ENCODE assay signal across 26 cellular contexts in the genomic region with DNA sequence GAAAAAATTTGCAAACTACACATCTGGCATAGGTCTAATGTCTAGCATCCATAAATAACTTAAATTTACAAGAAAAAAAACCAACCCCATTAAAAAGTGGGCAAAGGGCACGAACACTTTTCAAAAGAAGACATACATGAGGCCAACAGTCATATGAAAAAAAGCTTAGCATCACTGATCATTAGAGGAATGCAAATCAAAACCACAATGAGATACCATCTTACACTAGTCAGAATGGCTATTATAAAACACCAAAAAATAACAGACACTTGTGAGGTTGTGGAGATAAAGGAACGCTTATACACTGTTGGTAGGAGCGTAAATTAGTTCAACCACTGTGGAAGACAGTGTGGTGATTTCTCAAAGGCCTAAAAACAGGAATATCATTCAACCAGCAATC.
"Had no signal": no experiment of that assay in that cellular context is flagged by ENCODE, and none has a peak within 500 bp of the region (broad histone marks: within the 10 kb centered on the region; RNA-seq: fewer than 3 reads in every experiment).

No MANE protein-coding gene starts in this region.

- H3K27me3 Mint-ChIP-seq: memory B cell; naive thymus-derived CD8-positive, alpha-beta T cell; stimulated activated naive CD8-positive, alpha-beta T cell treated with anti-CD3 and anti-CD28 coated beads, Interleukin-15, Interleukin-2, amounts not matched to agents 100 ng/mL and 50 ng/mL, for 24 hours had no signal

- H3K36me3 ChIP-seq: left ventricle myocardium inferior, pancreas, prostate gland, spleen, suprapubic skin, thoracic aorta, tibial artery, upper lobe of right lung had no signal

- H3K27ac Mint-ChIP-seq: immature natural killer cell; memory B cell; naive thymus-derived CD8-positive, alpha-beta T cell; nephron; stimulated activated effector memory CD8-positive, alpha-beta T cell treated with anti-CD3 and anti-CD28 coated beads, Interleukin-12 subunit alpha, Interleukin-12 subunit beta, amount 100 ng/mL, for 72 hours; stimulated activated naive CD8-positive, alpha-beta T cell treated with anti-CD3 and anti-CD28 coated beads, Interleukin-15, Interleukin-2, amounts not matched to agents 100 ng/mL and 50 ng/mL, for 24 hours had no signal

- H3K9me3 Mint-ChIP-seq: stimulated activated effector memory CD8-positive, alpha-beta T cell treated with anti-CD3 and anti-CD28 coated beads, Interleukin-12 subunit alpha, Interleukin-12 subunit beta, amount 100 ng/mL, for 72 hours had no signal

- H3K4me3 Mint-ChIP-seq: immature natural killer cell; memory B cell; naive thymus-derived CD8-positive, alpha-beta T cell; nephron; neural crest cell; stimulated activated effector memory CD8-positive, alpha-beta T cell treated with anti-CD3 and anti-CD28 coated beads, Interleukin-12 subunit alpha, Interleukin-12 subunit beta, amount 100 ng/mL, for 72 hours; stimulated activated naive CD8-positive, alpha-beta T cell treated with anti-CD3 and anti-CD28 coated beads, Interleukin-15, Interleukin-2, amounts not matched to agents 100 ng/mL and 50 ng/mL, for 24 hours had no signal

- H3K36me3 Mint-ChIP-seq: immature natural killer cell; stimulated activated effector memory CD8-positive, alpha-beta T cell treated with anti-CD3 and anti-CD28 coated beads, Interleukin-12 subunit alpha, Interleukin-12 subunit beta, amount 100 ng/mL, for 72 hours had no signal

- H3K4me3 ChIP-seq: left ventricle myocardium inferior, lung, pancreas, prostate gland, spleen, suprapubic skin, thoracic aorta, tibial artery, upper lobe of right lung had no signal

- H3K9me3 ChIP-seq: pancreas, prostate gland, thoracic aorta had no signal

- H3K4me1 Mint-ChIP-seq: immature natural killer cell; memory B cell; naive thymus-derived CD8-positive, alpha-beta T cell; nephron; neural crest cell; stimulated activated effector memory CD8-positive, alpha-beta T cell treated with anti-CD3 and anti-CD28 coated beads, Interleukin-12 subunit alpha, Interleukin-12 subunit beta, amount 100 ng/mL, for 72 hours had no signal

- H3K27me3 ChIP-seq: pancreas, spleen, suprapubic skin, tibial artery, upper lobe of right lung had no signal

- H3K27ac ChIP-seq: left ventricle myocardium inferior, pancreas, prostate gland, spleen, suprapubic skin, thoracic aorta, tibial artery, upper lobe of right lung had no signal

- H3K4me1 ChIP-seq: left ventricle myocardium inferior, pancreas, prostate gland, spleen, suprapubic skin, tibial artery, upper lobe of right lung had no signal

- DNase-seq: hypothalamus; immature natural killer cell; islet precursor cell; left ventricle myocardium inferior; naive thymus-derived CD8-positive, alpha-beta T cell; nucleus accumbens; pancreas; posterior cingulate gyrus; retina; right cardiac atrium; small intestine; spleen; stimulated activated CD4-positive, alpha-beta T cell treated with anti-CD3 and anti-CD28 coated beads, Interleukin-4, amount 100 ng/mL, for 24 hours; stimulated activated naive CD4-positive, alpha-beta T cell; tibial artery; trophoblast cell; upper lobe of right lung had no signal
